ENCODE assay signal across 20 cellular contexts in the genomic region with DNA sequence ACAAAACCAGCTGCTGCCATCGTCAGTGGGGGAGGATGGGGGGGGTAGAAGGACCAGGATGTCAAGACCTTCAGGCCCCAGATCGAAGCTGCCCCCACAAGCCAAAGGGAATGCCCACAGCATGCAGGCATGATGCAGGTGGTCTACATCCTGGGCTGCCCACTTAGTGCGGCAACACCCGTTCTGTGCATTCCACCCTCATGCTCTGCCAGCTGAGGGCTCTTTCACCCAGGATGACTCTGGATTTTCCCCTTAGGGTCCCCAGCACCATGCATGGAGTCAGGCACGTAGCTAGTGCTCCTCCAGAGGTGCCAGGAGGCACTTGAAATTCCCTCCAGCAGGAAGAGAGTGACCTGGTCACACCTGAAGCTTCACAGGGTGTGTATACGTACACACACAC.
DNase-seq lines count a peak whose midpoint lies in the region; ATAC-seq and TF ChIP-seq lines count a peak whose summit lies in the region.
"Had no signal": no experiment of that assay in that cellular context is flagged by ENCODE, and none has a peak within 500 bp of the region (broad histone marks: within the 10 kb centered on the region; RNA-seq: fewer than 3 reads in every experiment).

No MANE protein-coding gene starts in this region.

- no peak overlapping the region for H3K27ac ChIP-seq in CD4-positive, CD25-positive, alpha-beta regulatory T cell (ENCODE audit: insufficient read depth, low read length, poor library complexity, severe bottlenecking)
- H3K27ac ChIP-seq in SK-N-MC, result peak overlapping the region; percentile 68; the same call in 1 of the 2 replicates
- H3K27ac ChIP-seq in foreskin keratinocyte, result peak overlapping the region; percentile 66
- H3K27ac ChIP-seq in WERI-Rb-1, result no peak overlapping the region

- H3K4me3 ChIP-seq in CD4-positive, CD25-positive, alpha-beta regulatory T cell (ENCODE audit: low read depth, low read length), result no peak overlapping the region
- no peak overlapping the region for H3K4me3 ChIP-seq in SK-N-MC
- H3K4me3 ChIP-seq in WERI-Rb-1 (ENCODE audit: low read depth, low read length), result no peak overlapping the region

- peaks cover 6% of the 10 kb centered on the region for H3K27me3 Mint-ChIP-seq in CD4-positive, CD25-positive, alpha-beta regulatory T cell
- H3K27me3 Mint-ChIP-seq in progenitor cell of endocrine pancreas, result no peaks in the 10 kb centered on the region

- no peaks in the 10 kb centered on the region for H3K9me3 Mint-ChIP-seq in CD4-positive, CD25-positive, alpha-beta regulatory T cell
- no peaks in the 10 kb centered on the region for H3K9me3 Mint-ChIP-seq in progenitor cell of endocrine pancreas (ENCODE audit: low read depth)
- H3K9me3 Mint-ChIP-seq: CD4-positive, alpha-beta memory T cell; effector memory CD8-positive, alpha-beta T cell; natural killer cell treated with Interleukin-12 subunit alpha and Interleukin-12 subunit beta and Interleukin-15 and Interleukin-18, amount 100 ng/mL, for 72 hours had no signal

- no peak for ATAC-seq in CD4-positive, CD25-positive, alpha-beta regulatory T cell (ENCODE audit: low read depth in 2 of 2)
- ATAC-seq in foreskin keratinocyte (no peak), HG02571 (IDR thresholded peaks at IDR 0.05; ENCODE audit: unreplicated experiment) (no peak)
- ATAC-seq: effector memory CD8-positive, alpha-beta T cell; natural killer cell treated with Interleukin-12 subunit alpha and Interleukin-12 subunit beta and Interleukin-15 and Interleukin-18, amount 100 ng/mL, for 72 hours had no signal

- no peak overlapping the region for H3K4me3 Mint-ChIP-seq in CD4-positive, CD25-positive, alpha-beta regulatory T cell
- no peak overlapping the region for H3K4me3 Mint-ChIP-seq in progenitor cell of endocrine pancreas (ENCODE audit: low read depth)
- H3K4me3 Mint-ChIP-seq: CD4-positive, alpha-beta memory T cell; effector memory CD8-positive, alpha-beta T cell; natural killer cell treated with Interleukin-12 subunit alpha and Interleukin-12 subunit beta and Interleukin-15 and Interleukin-18, amount 100 ng/mL, for 72 hours had no signal

- H3K27me3 ChIP-seq in CD4-positive, CD25-positive, alpha-beta regulatory T cell (ENCODE audit: control insufficient read depth, insufficient read depth, low read length), result no peaks in the 10 kb centered on the region
- H3K27me3 ChIP-seq in foreskin keratinocyte (no peaks in the 10 kb centered on the region), WERI-Rb-1 (ENCODE audit: insufficient read depth, low read depth, severe bottlenecking) (no peaks in the 10 kb centered on the region)

- H3K27ac Mint-ChIP-seq in CD4-positive, CD25-positive, alpha-beta regulatory T cell, result peak overlapping the region in 2 of 3 donors; percentile 80 to 85
- H3K27ac Mint-ChIP-seq in progenitor cell of endocrine pancreas, result peak overlapping the region; percentile 18
- H3K27ac Mint-ChIP-seq: natural killer cell treated with Interleukin-12 subunit alpha and Interleukin-12 subunit beta and Interleukin-15 and Interleukin-18, amount 100 ng/mL, for 72 hours had no signal

- H3K36me3 Mint-ChIP-seq in CD4-positive, CD25-positive, alpha-beta regulatory T cell, result peaks cover 4% of the 10 kb centered on the region
- H3K36me3 Mint-ChIP-seq in progenitor cell of endocrine pancreas (ENCODE audit: insufficient read depth), result no peaks in the 10 kb centered on the region
- H3K36me3 Mint-ChIP-seq: CD4-positive, alpha-beta memory T cell; natural killer cell treated with Interleukin-12 subunit alpha and Interleukin-12 subunit beta and Interleukin-15 and Interleukin-18, amount 100 ng/mL, for 72 hours had no signal

- H3K9ac ChIP-seq in SK-N-MC (ENCODE audit: insufficient read length), result no peak overlapping the region

- peaks cover 10 to 20% (median 12%) of the 10 kb centered on the region in 4 donors for H3K4me1 Mint-ChIP-seq in CD4-positive, CD25-positive, alpha-beta regulatory T cell
- peaks cover 35% of the 10 kb centered on the region for H3K4me1 Mint-ChIP-seq in progenitor cell of endocrine pancreas (ENCODE audit: low read depth)

- H3K9me3 ChIP-seq in CD4-positive, CD25-positive, alpha-beta regulatory T cell (ENCODE audit: control insufficient read depth in 2 of 2, low read length in 2 of 2), result no peaks in the 10 kb centered on the region
- H3K9me3 ChIP-seq in SK-N-MC (ENCODE audit: low read depth, low read length) (no peaks in the 10 kb centered on the region), WERI-Rb-1 (ENCODE audit: severe bottlenecking) (no peaks in the 10 kb centered on the region)

- peaks cover 8% of the 10 kb centered on the region for H3K4me1 ChIP-seq in CD4-positive, CD25-positive, alpha-beta regulatory T cell (ENCODE audit: control insufficient read depth, insufficient read depth, low read length, poor library complexity, severe bottlenecking)
- H3K4me1 ChIP-seq in foreskin keratinocyte, result peaks cover 47% of the 10 kb centered on the region

- no peak for DNase-seq in CD4-positive, CD25-positive, alpha-beta regulatory T cell
- DNase-seq in SK-N-MC (ENCODE audit: low read depth, low spot score), result no peak
- DNase-seq in foreskin keratinocyte, result no peak
- DNase-seq in progenitor cell of endocrine pancreas (ENCODE audit: low spot score, unreplicated experiment), result no peak
- no peak for DNase-seq in WERI-Rb-1
- DNase-seq in NOMO-1 (lab: John Stamatoyannopoulos, UW; ENCODE audit: unreplicated experiment in 2 of 2), result no peak
- DNase-seq in SW480 (ENCODE audit: low spot score), result no peak
- DNase-seq: activated CD4-positive, alpha-beta T cell treated with anti-CD3 and anti-CD28 coated beads, Interleukin-2, amount 50 U/mL, for 48 hours; activated effector memory CD4-positive, alpha-beta T cell treated with anti-CD3 and anti-CD28 coated beads, Interleukin-2, amount 50 U/mL, for 16 hours; CD4-positive, alpha-beta memory T cell; effector memory CD8-positive, alpha-beta T cell; GF-D8; HCEC 1CT; KG1; MV-4-11; NCI-H1694; NCI-H2171 treated with DMSO at 0.1 percent for 48 hours; SIG-M5 had no signal

- no peak for TF ChIP-seq CTCF in foreskin keratinocyte (conservative IDR thresholded peaks at IDR 0.05)
- TF ChIP-seq CTCF in progenitor cell of endocrine pancreas (IDR thresholded peaks at IDR 0.05; ENCODE audit: unreplicated experiment), result no peak
- TF ChIP-seq CTCF in WERI-Rb-1 (IDR thresholded peaks at IDR 0.05; ENCODE audit: low read depth, low read length), result no peak

- H3K36me3 ChIP-seq in CD4-positive, CD25-positive, alpha-beta regulatory T cell (ENCODE audit: control insufficient read depth, insufficient read depth, low read length), result no peaks in the 10 kb centered on the region
- peaks cover 2% of the 10 kb centered on the region; the same call in 1 of the 2 replicates for H3K36me3 ChIP-seq in SK-N-MC (ENCODE audit: insufficient read depth, low read length)
- no peaks in the 10 kb centered on the region for H3K36me3 ChIP-seq in WERI-Rb-1

Comparison
In these comparisons a context has a peak if more than half of its experiments do, and no peak if none do; other contexts are left out.
1. H3K27ac ChIP-seq: peak in SK-N-MC (single experiment) and foreskin keratinocyte (single experiment); none in CD4-positive, CD25-positive, alpha-beta regulatory T cell (single experiment) and WERI-Rb-1 (single experiment).